ENCODE assay signal across 1 cellular context in the genomic region with DNA sequence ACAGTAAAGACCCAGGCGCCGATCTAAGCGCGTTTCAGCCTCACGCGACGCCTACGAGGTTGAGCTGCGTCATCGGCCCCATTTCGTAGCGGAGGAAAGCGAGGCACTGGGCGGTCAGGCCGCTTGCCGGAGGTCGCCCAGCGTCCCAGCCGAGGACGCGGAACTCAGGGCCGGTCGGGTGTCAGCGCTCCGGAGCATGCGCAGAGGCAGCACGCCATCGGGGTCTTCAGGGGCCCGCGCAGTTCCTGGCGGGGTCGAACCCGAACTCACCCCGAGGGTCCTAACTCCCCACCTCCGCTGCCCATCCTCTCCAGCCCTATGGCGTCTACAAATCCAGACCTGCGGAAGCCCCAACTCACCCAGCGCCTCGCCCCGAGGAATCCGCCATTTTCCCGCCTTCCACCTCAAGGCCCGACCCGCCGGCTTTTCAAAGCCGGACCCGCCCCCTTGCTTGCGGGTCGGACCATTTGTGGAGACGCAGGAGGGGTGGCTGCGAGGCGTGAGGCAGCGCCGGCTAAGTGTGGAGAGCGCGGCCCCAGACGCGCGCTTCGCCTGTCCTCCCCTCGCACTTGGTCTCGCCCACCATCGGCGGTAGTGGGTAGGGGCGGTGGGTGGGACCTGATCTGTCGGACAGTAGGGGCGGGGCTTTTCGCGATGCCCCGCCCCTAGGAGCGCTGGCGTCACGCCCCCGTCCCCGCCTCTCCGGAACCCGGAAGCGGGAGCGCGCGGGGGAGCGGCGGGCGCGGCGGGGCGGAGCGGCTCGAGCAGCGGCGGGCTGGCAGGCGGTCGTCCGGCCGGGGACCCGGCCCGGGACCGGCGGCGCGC.
A peak's percentile ranks its signal among the peaks of the same experiment; 100 is the strongest.
TF ChIP-seq lines count a peak whose summit lies in the region.

A gene with protein sequence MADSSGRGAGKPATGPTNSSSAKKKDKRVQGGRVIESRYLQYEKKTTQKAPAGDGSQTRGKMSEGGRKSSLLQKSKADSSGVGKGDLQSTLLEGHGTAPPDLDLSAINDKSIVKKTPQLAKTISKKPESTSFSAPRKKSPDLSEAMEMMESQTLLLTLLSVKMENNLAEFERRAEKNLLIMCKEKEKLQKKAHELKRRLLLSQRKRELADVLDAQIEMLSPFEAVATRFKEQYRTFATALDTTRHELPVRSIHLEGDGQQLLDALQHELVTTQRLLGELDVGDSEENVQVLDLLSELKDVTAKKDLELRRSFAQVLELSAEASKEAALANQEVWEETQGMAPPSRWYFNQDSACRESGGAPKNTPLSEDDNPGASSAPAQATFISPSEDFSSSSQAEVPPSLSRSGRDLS (minus strand): TSS at position 418 of the 825 bp plus-strand sequence. CDS start 30 bp downstream, at position 388.
A gene with protein sequence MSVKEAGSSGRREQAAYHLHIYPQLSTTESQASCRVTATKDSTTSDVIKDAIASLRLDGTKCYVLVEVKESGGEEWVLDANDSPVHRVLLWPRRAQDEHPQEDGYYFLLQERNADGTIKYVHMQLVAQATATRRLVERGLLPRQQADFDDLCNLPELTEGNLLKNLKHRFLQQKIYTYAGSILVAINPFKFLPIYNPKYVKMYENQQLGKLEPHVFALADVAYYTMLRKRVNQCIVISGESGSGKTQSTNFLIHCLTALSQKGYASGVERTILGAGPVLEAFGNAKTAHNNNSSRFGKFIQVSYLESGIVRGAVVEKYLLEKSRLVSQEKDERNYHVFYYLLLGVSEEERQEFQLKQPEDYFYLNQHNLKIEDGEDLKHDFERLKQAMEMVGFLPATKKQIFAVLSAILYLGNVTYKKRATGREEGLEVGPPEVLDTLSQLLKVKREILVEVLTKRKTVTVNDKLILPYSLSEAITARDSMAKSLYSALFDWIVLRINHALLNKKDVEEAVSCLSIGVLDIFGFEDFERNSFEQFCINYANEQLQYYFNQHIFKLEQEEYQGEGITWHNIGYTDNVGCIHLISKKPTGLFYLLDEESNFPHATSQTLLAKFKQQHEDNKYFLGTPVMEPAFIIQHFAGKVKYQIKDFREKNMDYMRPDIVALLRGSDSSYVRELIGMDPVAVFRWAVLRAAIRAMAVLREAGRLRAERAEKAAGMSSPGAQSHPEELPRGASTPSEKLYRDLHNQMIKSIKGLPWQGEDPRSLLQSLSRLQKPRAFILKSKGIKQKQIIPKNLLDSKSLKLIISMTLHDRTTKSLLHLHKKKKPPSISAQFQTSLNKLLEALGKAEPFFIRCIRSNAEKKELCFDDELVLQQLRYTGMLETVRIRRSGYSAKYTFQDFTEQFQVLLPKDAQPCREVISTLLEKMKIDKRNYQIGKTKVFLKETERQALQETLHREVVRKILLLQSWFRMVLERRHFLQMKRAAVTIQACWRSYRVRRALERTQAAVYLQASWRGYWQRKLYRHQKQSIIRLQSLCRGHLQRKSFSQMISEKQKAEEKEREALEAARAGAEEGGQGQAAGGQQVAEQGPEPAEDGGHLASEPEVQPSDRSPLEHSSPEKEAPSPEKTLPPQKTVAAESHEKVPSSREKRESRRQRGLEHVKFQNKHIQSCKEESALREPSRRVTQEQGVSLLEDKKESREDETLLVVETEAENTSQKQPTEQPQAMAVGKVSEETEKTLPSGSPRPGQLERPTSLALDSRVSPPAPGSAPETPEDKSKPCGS (N-terminal part only) (plus strand): TSS at position 743 of the 825 bp plus-strand sequence. CDS start 25,941 bp downstream, outside the sequence.

TF ChIP-seq in GM12878, 131 proteins besides CTCF, POLR2A, EP300 and RAD21 (continued from another document and continues in another):
- TF ChIP-seq, protein P1, sequence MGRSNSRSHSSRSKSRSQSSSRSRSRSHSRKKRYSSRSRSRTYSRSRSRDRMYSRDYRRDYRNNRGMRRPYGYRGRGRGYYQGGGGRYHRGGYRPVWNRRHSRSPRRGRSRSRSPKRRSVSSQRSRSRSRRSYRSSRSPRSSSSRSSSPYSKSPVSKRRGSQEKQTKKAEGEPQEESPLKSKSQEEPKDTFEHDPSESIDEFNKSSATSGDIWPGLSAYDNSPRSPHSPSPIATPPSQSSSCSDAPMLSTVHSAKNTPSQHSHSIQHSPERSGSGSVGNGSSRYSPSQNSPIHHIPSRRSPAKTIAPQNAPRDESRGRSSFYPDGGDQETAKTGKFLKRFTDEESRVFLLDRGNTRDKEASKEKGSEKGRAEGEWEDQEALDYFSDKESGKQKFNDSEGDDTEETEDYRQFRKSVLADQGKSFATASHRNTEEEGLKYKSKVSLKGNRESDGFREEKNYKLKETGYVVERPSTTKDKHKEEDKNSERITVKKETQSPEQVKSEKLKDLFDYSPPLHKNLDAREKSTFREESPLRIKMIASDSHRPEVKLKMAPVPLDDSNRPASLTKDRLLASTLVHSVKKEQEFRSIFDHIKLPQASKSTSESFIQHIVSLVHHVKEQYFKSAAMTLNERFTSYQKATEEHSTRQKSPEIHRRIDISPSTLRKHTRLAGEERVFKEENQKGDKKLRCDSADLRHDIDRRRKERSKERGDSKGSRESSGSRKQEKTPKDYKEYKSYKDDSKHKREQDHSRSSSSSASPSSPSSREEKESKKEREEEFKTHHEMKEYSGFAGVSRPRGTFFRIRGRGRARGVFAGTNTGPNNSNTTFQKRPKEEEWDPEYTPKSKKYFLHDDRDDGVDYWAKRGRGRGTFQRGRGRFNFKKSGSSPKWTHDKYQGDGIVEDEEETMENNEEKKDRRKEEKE (IDR thresholded peaks at IDR 0.05), result peak; percentile 97
- TF ChIP-seq MEF2B (IDR thresholded peaks at IDR 0.05; ENCODE audit: partially characterized antibody, poor library complexity, severe bottlenecking) (no peak), KAT2A (conservative IDR thresholded peaks at IDR 0.05; ENCODE audit: control insufficient read depth, low read depth, low read length) (no peak), BMI1 (IDR thresholded peaks at IDR 0.05; ENCODE audit: borderline replicate concordance) (no peak), CBFB (IDR thresholded peaks at IDR 0.05; ENCODE audit: low read depth) (peak; percentile 58), CREB1 (IDR thresholded peaks at IDR 0.05; ENCODE audit: low read depth) (peak; percentile 92), ASH2L (IDR thresholded peaks at IDR 0.05; ENCODE audit: borderline replicate concordance, low read depth) (no peak), CEBPB (IDR thresholded peaks at IDR 0.05; ENCODE audit: borderline replicate concordance in 1 of 2, low read depth in 2 of 2, low read length in 2 of 2) (no peak), TBL1XR1 (IDR thresholded peaks at IDR 0.05; ENCODE audit: low read depth, low read length) (0 out of 2 replicates have a peak, but pooled peaks have one; percentile 71), NBN (IDR thresholded peaks at IDR 0.05) (peak; percentile 93), IKZF2 (IDR thresholded peaks at IDR 0.05) (no peak), POU2F2 (IDR thresholded peaks at IDR 0.05; ENCODE audit: borderline replicate concordance, low read depth, low read length) (peak; percentile 58; the same call in 1 of the 3 replicates), JUNB (IDR thresholded peaks at IDR 0.05) (no peak), FOXM1 (IDR thresholded peaks at IDR 0.05; ENCODE audit: low read depth, low read length) (peak; percentile 49; the same call in 1 of the 2 replicates), SREBF1 (IDR thresholded peaks at IDR 0.05; ENCODE audit: low read length) (peak; percentile 100), IRF4 (IDR thresholded peaks at IDR 0.05; ENCODE audit: low read depth, low read length) (no peak), HDAC6 (IDR thresholded peaks at IDR 0.05; ENCODE audit: unreplicated experiment) (no peak), ZZZ3 (IDR thresholded peaks at IDR 0.05; ENCODE audit: control insufficient read depth, insufficient read length, low read depth) (no peak), SUPT20H (IDR thresholded peaks at IDR 0.05; ENCODE audit: borderline replicate concordance, control insufficient read depth, low read depth, low read length) (no peak), MYC (IDR thresholded peaks at IDR 0.05; ENCODE audit: insufficient read depth, insufficient read length, insufficient replicate concordance, low read length, severe bottlenecking) (no peak), ZNF384 (IDR thresholded peaks at IDR 0.05; ENCODE audit: borderline replicate concordance, low read depth, low read length) (no peak), GABPA (IDR thresholded peaks at IDR 0.05; ENCODE audit: low read depth) (no peak), BHLHE40 (IDR thresholded peaks at IDR 0.05; ENCODE audit: borderline replicate concordance in 1 of 2, low read depth in 2 of 2, low read length in 1 of 2) (peak; percentile 99), NR2C1 (IDR thresholded peaks at IDR 0.05) (no peak; the same call in 1 of the 2 replicates), ATF7 (IDR thresholded peaks at IDR 0.05; ENCODE audit: low read depth) (peak; percentile 99), SIN3A (IDR thresholded peaks at IDR 0.05; ENCODE audit: low read depth, low read length) (peak; percentile 98), YY1 (IDR thresholded peaks at IDR 0.05; ENCODE audit: low read depth, low read length) (peak; percentile 97), SUZ12 (IDR thresholded peaks at IDR 0.05; ENCODE audit: unreplicated experiment) (no peak), CHD2 (IDR thresholded peaks at IDR 0.05; ENCODE audit: borderline replicate concordance, low read depth, low read length) (peak; percentile 34; the same call in 1 of the 2 replicates)
- TF ChIP-seq, protein P2, sequence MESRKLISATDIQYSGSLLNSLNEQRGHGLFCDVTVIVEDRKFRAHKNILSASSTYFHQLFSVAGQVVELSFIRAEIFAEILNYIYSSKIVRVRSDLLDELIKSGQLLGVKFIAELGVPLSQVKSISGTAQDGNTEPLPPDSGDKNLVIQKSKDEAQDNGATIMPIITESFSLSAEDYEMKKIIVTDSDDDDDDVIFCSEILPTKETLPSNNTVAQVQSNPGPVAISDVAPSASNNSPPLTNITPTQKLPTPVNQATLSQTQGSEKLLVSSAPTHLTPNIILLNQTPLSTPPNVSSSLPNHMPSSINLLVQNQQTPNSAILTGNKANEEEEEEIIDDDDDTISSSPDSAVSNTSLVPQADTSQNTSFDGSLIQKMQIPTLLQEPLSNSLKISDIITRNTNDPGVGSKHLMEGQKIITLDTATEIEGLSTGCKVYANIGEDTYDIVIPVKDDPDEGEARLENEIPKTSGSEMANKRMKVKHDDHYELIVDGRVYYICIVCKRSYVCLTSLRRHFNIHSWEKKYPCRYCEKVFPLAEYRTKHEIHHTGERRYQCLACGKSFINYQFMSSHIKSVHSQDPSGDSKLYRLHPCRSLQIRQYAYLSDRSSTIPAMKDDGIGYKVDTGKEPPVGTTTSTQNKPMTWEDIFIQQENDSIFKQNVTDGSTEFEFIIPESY (IDR thresholded peaks at IDR 0.05), result no peak
- TF ChIP-seq, protein P3, sequence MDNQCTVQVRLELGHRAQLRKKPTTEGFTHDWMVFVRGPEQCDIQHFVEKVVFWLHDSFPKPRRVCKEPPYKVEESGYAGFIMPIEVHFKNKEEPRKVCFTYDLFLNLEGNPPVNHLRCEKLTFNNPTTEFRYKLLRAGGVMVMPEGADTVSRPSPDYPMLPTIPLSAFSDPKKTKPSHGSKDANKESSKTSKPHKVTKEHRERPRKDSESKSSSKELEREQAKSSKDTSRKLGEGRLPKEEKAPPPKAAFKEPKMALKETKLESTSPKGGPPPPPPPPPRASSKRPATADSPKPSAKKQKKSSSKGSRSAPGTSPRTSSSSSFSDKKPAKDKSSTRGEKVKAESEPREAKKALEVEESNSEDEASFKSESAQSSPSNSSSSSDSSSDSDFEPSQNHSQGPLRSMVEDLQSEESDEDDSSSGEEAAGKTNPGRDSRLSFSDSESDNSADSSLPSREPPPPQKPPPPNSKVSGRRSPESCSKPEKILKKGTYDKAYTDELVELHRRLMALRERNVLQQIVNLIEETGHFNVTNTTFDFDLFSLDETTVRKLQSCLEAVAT (IDR thresholded peaks at IDR 0.05), result peak; percentile 19; the same call in 1 of the 2 replicates
- TF ChIP-seq, protein P4, sequence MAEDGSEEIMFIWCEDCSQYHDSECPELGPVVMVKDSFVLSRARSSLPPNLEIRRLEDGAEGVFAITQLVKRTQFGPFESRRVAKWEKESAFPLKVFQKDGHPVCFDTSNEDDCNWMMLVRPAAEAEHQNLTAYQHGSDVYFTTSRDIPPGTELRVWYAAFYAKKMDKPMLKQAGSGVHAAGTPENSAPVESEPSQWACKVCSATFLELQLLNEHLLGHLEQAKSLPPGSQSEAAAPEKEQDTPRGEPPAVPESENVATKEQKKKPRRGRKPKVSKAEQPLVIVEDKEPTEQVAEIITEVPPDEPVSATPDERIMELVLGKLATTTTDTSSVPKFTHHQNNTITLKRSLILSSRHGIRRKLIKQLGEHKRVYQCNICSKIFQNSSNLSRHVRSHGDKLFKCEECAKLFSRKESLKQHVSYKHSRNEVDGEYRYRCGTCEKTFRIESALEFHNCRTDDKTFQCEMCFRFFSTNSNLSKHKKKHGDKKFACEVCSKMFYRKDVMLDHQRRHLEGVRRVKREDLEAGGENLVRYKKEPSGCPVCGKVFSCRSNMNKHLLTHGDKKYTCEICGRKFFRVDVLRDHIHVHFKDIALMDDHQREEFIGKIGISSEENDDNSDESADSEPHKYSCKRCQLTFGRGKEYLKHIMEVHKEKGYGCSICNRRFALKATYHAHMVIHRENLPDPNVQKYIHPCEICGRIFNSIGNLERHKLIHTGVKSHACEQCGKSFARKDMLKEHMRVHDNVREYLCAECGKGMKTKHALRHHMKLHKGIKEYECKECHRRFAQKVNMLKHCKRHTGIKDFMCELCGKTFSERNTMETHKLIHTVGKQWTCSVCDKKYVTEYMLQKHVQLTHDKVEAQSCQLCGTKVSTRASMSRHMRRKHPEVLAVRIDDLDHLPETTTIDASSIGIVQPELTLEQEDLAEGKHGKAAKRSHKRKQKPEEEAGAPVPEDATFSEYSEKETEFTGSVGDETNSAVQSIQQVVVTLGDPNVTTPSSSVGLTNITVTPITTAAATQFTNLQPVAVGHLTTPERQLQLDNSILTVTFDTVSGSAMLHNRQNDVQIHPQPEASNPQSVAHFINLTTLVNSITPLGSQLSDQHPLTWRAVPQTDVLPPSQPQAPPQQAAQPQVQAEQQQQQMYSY (CRISPR knock-in tag; IDR thresholded peaks at IDR 0.05), result no peak
- TF ChIP-seq, protein P5, sequence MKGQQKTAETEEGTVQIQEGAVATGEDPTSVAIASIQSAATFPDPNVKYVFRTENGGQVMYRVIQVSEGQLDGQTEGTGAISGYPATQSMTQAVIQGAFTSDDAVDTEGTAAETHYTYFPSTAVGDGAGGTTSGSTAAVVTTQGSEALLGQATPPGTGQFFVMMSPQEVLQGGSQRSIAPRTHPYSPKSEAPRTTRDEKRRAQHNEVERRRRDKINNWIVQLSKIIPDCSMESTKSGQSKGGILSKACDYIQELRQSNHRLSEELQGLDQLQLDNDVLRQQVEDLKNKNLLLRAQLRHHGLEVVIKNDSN (IDR thresholded peaks at IDR 0.05; ENCODE audit: borderline replicate concordance, extremely low read length, insufficient read depth, low read depth, low read length), result no peak
